In genomic region chr5:105197531-105197930, GRCh38 we compare ENCODE assay signal across 4 cellular contexts.
A peak's percentile ranks its signal among the peaks of the same experiment; 100 is the strongest.
TF ChIP-seq lines count a peak whose summit lies in the region.

No MANE protein-coding gene starts in this region.

TF ChIP-seq in A549, 52 proteins besides CTCF, POLR2A, EP300 and RAD21:
- TF ChIP-seq HOXA7 (CRISPR knock-in tag; IDR thresholded peaks at IDR 0.05) (no peak), ATOH8 (CRISPR knock-in tag; IDR thresholded peaks at IDR 0.05; ENCODE audit: low read depth) (no peak), MAFK (IDR thresholded peaks at IDR 0.05; ENCODE audit: partially characterized antibody) (peak; percentile 43)

TF ChIP-seq in IMR-90, 13 proteins besides CTCF, POLR2A, EP300 and RAD21:
- TF ChIP-seq MAFK (IDR thresholded peaks at IDR 0.05; ENCODE audit: low read depth, low read length) (peak; percentile 43; the same call in 1 of the 2 replicates), RCOR1 (IDR thresholded peaks at IDR 0.05; ENCODE audit: insufficient replicate concordance, low read length) (no peak), ELK1 (IDR thresholded peaks at IDR 0.05; ENCODE audit: borderline replicate concordance, low read depth, low read length) (no peak), RFX5 (IDR thresholded peaks at IDR 0.05; ENCODE audit: low read depth, low read length) (no peak), FOS (IDR thresholded peaks at IDR 0.05; ENCODE audit: low read depth, low read length) (no peak)

TF ChIP-seq in K562, 482 proteins besides CTCF, POLR2A, EP300 and RAD21:
- TF ChIP-seq NFATC3 (IDR thresholded peaks at IDR 0.05) (no peak), MAFK (IDR thresholded peaks at IDR 0.05; ENCODE audit: low read length) (no peak; the same call in 1 of the 2 replicates), ZBTB33 (CRISPR knock-in tag; IDR thresholded peaks at IDR 0.05) (no peak), ZNF316 (IDR thresholded peaks at IDR 0.05) (peak; percentile 65), NONO (IDR thresholded peaks at IDR 0.05; ENCODE audit: low read depth in 2 of 2, low read length in 1 of 2) (no peak), TFE3 (CRISPR knock-in tag; IDR thresholded peaks at IDR 0.05) (no peak), C11orf30 (IDR thresholded peaks at IDR 0.05; ENCODE audit: low read depth) (peak; percentile 25; the same call in 1 of the 2 replicates)

TF ChIP-seq in endothelial cell of umbilical vein, 7 proteins besides CTCF, POLR2A, EP300 and RAD21:
- TF ChIP-seq POLR2AphosphoS5 (IDR thresholded peaks at IDR 0.05; ENCODE audit: insufficient read depth, low read depth, low read length) (no peak), MYC (IDR thresholded peaks at IDR 0.05; ENCODE audit: low read depth, low read length) (no peak), FOS (IDR thresholded peaks at IDR 0.05; ENCODE audit: borderline replicate concordance, insufficient read depth, low read length) (no peak), JUN (IDR thresholded peaks at IDR 0.05; ENCODE audit: borderline replicate concordance, insufficient read depth, insufficient read length, low read depth) (no peak), EZH2 (IDR thresholded peaks at IDR 0.05; ENCODE audit: borderline replicate concordance, low read depth, low read length, severe bottlenecking) (no peak), MAX (IDR thresholded peaks at IDR 0.05; ENCODE audit: insufficient read depth, insufficient read length) (no peak), GATA2 (IDR thresholded peaks at IDR 0.05; ENCODE audit: insufficient read depth, insufficient read length, low read depth, low read length) (no peak)
